8 cellular contexts compared by ENCODE assay signal in the genomic region with DNA sequence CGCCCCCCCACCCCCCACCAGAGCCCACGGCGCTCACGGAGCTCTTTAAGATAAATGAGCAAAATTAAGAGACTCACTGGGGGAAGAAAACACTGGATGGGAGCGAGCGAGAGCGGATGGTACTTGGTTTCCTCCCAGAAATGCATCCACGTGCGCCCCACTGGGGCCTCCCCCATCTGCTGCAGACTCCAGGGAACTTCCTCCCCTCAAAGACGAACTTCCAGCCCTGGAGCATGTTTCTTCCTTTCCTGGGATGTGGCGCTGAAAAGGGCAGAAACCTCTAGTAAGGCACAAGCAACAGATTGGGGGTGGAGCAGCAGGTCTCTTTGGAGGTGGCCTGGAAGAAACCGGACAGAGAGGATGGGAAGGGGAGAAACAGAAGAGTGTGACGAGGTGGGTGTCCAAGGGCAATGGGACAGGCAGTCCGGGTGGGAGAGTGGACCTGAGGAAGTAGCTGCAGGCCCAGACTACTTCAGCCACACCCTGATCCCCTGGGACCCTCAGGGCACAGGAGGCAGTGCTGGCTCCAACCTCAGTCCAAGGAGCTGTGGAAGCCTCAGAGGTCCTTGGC. TPM values are rescaled to one million over a fixed set of nuclear protein-coding genes. Genes with fewer than 3 reads are reported as not detected.
DNase-seq lines count a peak whose midpoint lies in the region; ATAC-seq, FAIRE-seq and TF ChIP-seq lines count a peak whose summit lies in the region.
"Not testable (repeated sequence)": the region's sequence is repeated elsewhere in the genome, so short reads cannot be mapped to it uniquely, and the experiment has no call there.

No MANE protein-coding gene starts in this region.

- 8% methylated on average over 7 of the region's 14 CpGs for WGBS in right lobe of liver (ENCODE audit: insufficient coverage, low coverage, low lambda C conversion rate, missing lambda C conversion rate)

- H3K27me3 ChIP-seq in bronchial epithelial cell (ENCODE audit: control insufficient read depth, insufficient read depth, low read length); right lobe of liver; vagina: not testable (repeated sequence)

- H3K4me1 ChIP-seq in right lobe of liver (peaks cover 0 to 29% (median 0%) of the 10 kb centered on the region in 4 donors), vagina (peaks cover 39% of the 10 kb centered on the region)

- peaks cover 13% of the 10 kb centered on the region for H3K4me1 Mint-ChIP-seq in activated B cell treated with CpG ODN at 0.5 μM for 24 hours

- not testable (repeated sequence) for ATAC-seq in activated B cell treated with CpG ODN at 0.5 μM for 24 hours (ENCODE audit: low read depth)
- peak; percentile 13 to 43 (median 32) for ATAC-seq in right lobe of liver

- DNase-seq in GM12891 (ENCODE audit: insufficient read length, low spot score), result peak; percentile 13
- peak; percentile 45 to 55 for DNase-seq in NCI-H524 (lab: John Stamatoyannopoulos, UW)
- DNase-seq in activated B cell treated with CpG ODN at 0.5 μM for 24 hours; bronchial epithelial cell (ENCODE audit: low read depth); right lobe of liver; vagina (ENCODE audit: extremely low spot score in 2 of 2): not testable (repeated sequence)
- DNase-seq in glomerular visceral epithelial cell (ENCODE audit: extremely low spot score), result peak; percentile 16
- peak; percentile 59 for DNase-seq in retina

- intact Hi-C loops in activated B cell treated with CpG ODN at 0.5 μM for 24 hours (cut with micrococcal nuclease); right lobe of liver (cut with DNase I); vagina (cut with DNase I): not testable (repeated sequence)

- TF ChIP-seq POLR2A in GM12891 (IDR thresholded peaks at IDR 0.05; ENCODE audit: low read depth, low read length); right lobe of liver (IDR thresholded peaks at IDR 0.05); vagina (IDR thresholded peaks at IDR 0.05): not testable (repeated sequence)

- FAIRE-seq in GM12891 (lab: Jason Lieb, UNC); bronchial epithelial cell (lab: Jason Lieb, UNC): not testable (repeated sequence)

- H3K36me3 Mint-ChIP-seq in activated B cell treated with CpG ODN at 0.5 μM for 24 hours (ENCODE audit: low read depth), result not testable (repeated sequence)

- POLR2A ChIA-PET in activated B cell treated with CpG ODN at 0.5 μM for 24 hours (lab: Charles Lee), result not testable (repeated sequence)

- CTCF ChIA-PET in activated B cell treated with CpG ODN at 0.5 μM for 24 hours (lab: Charles Lee), result not testable (repeated sequence)

- peak overlapping the region; percentile 29 for H3K4me3 Mint-ChIP-seq in activated B cell treated with CpG ODN at 0.5 μM for 24 hours

- H3K27ac Mint-ChIP-seq in activated B cell treated with CpG ODN at 0.5 μM for 24 hours, result not testable (repeated sequence)

- not testable (repeated sequence) for H3K36me3 ChIP-seq in bronchial epithelial cell (ENCODE audit: control insufficient read depth, insufficient read depth, low read length); right lobe of liver; vagina

- not testable (repeated sequence) for H3K9me3 Mint-ChIP-seq in activated B cell treated with CpG ODN at 0.5 μM for 24 hours

- H3K9me3 ChIP-seq in right lobe of liver, vagina: not testable (repeated sequence)

- peaks cover 32% of the 10 kb centered on the region for H3K27me3 Mint-ChIP-seq in activated B cell treated with CpG ODN at 0.5 μM for 24 hours

- TF ChIP-seq CTCF in activated B cell treated with CpG ODN at 0.5 μM for 24 hours (IDR thresholded peaks at IDR 0.05); bronchial epithelial cell (IDR thresholded peaks at IDR 0.05; ENCODE audit: insufficient read depth, low read length, severe bottlenecking); right lobe of liver (IDR thresholded peaks at IDR 0.05); vagina (IDR thresholded peaks at IDR 0.05): not testable (repeated sequence)

- H3K4me3 ChIP-seq in bronchial epithelial cell (ENCODE audit: low read depth, low read length) (peak overlapping the region; percentile 40), right lobe of liver (peak overlapping the region; percentile 40 to 60 (median 58)), vagina (peak overlapping the region; percentile 39 to 47)

- H3K27ac ChIP-seq in right lobe of liver (peak overlapping the region; percentile 60 to 79 (median 73)), vagina (peak overlapping the region; percentile 77)

RNA-seq across cellular contexts. Expression of a gene that starts 46.5 kb away (rescaled TPM):
- polyA plus RNA-seq in GM12891 (2012; ENCODE audit: low read depth, missing spikeins), result not detected
- total RNA-seq in activated B cell treated with CpG ODN at 0.5 μM for 24 hours (0.39 and 0.71 TPM in 2 replicates), bronchial epithelial cell (3.5 TPM in 1 of 2 replicates, not detected in the other), right lobe of liver (1 to 10 TPM in 2 of 6 experiments, under 1 TPM in 4; 0.27 to 1.9 (median 0.86) TPM), vagina (1.7 TPM)
